In genomic region chr12:3308063-3308462, GRCh38 we compare ENCODE assay signal across 28 cellular contexts.
"Had no signal": no experiment of that assay in that cellular context is flagged by ENCODE, and none has a peak within 500 bp of the region (broad histone marks: within the 10 kb centered on the region; RNA-seq: fewer than 3 reads in every experiment).

No MANE protein-coding gene starts in this region.

- DNase-seq: activated CD4-positive, alpha-beta memory T cell treated with anti-CD3 and anti-CD28 coated beads, Interleukin-2, amount 10 ng/mL, durations not matched to agents 7 days and 5 days; activated CD4-positive, alpha-beta T cell treated with anti-CD3 and anti-CD28 coated beads for 1 hour; activated CD4-positive, alpha-beta T cell treated with anti-CD3 and anti-CD28 coated beads for 48 hours; activated CD4-positive, CD25-positive, alpha-beta regulatory T cell; activated CD8-positive, alpha-beta memory T cell treated with anti-CD3 and anti-CD28 coated beads for 24 hours; activated CD8-positive, alpha-beta memory T cell treated with anti-CD3 and anti-CD28 coated beads, Interleukin-2, amount 10 ng/mL, durations not matched to agents 7 days and 5 days; activated CD8-positive, alpha-beta memory T cell treated with anti-CD3 and anti-CD28 coated beads, Interleukin-2, amount 50 U/mL, for 48 hours; activated effector memory CD4-positive, alpha-beta T cell treated with Interleukin-2 at 50 U/mL for 16 hours; activated naive CD4-positive, alpha-beta T cell treated with anti-CD3 and anti-CD28 coated beads, Interleukin-2, amount 50 U/mL, for 16 hours; activated naive CD8-positive, alpha-beta T cell treated with anti-CD3 and anti-CD28 coated beads, Interleukin-2, amount 10 ng/mL, durations not matched to agents 7 days and 5 days; activated T-cell treated with anti-CD3 and anti-CD28 coated beads, Interleukin-2, amount 50 U/mL, for 48 hours; amygdala; NCI-H1105; NCI-H1417 treated with DMSO at 0.1 percent for 48 hours; NCI-H1694 treated with DMSO at 0.1 percent for 48 hours; NCI-H2029; NCI-H345; NCI-H524 treated with DMSO at 0.1 percent for 48 hours; NCI-H82; NK-92 treated with Interleukin-12 subunit alpha and Interleukin-12 subunit beta, amount 100 ng/mL, for 24 hours; PC-9; Right ventricle myocardium superior; SJCRH30; T1000; WERI-Rb-1 had no signal

- H3K27ac Mint-ChIP-seq: activated CD4-positive, alpha-beta memory T cell treated with anti-CD3 and anti-CD28 coated beads, Interleukin-2, amount 10 ng/mL, durations not matched to agents 7 days and 5 days; activated CD8-positive, alpha-beta memory T cell treated with anti-CD3 and anti-CD28 coated beads, Interleukin-2, amount 10 ng/mL, durations not matched to agents 7 days and 5 days; activated naive CD8-positive, alpha-beta T cell treated with anti-CD3 and anti-CD28 coated beads, Interleukin-2, amount 10 ng/mL, durations not matched to agents 7 days and 5 days had no signal

- H3K4me2 ChIP-seq: PC-9 had no signal

- H3K27me3 Mint-ChIP-seq: activated CD8-positive, alpha-beta memory T cell treated with anti-CD3 and anti-CD28 coated beads, Interleukin-2, amount 10 ng/mL, durations not matched to agents 7 days and 5 days; activated naive CD8-positive, alpha-beta T cell treated with anti-CD3 and anti-CD28 coated beads, Interleukin-2, amount 10 ng/mL, durations not matched to agents 7 days and 5 days had no signal

- H3K9me3 Mint-ChIP-seq: activated CD4-positive, alpha-beta memory T cell treated with anti-CD3 and anti-CD28 coated beads, Interleukin-2, amount 10 ng/mL, durations not matched to agents 7 days and 5 days; activated naive CD8-positive, alpha-beta T cell treated with anti-CD3 and anti-CD28 coated beads, Interleukin-2, amount 10 ng/mL, durations not matched to agents 7 days and 5 days had no signal

- H3K4me1 ChIP-seq: ascending aorta had no signal

- H3K36me3 ChIP-seq: ascending aorta, cardiac muscle cell, SJCRH30, WERI-Rb-1 had no signal

- H3K4me3 Mint-ChIP-seq: activated CD4-positive, alpha-beta memory T cell treated with anti-CD3 and anti-CD28 coated beads, Interleukin-2, amount 10 ng/mL, durations not matched to agents 7 days and 5 days; activated CD8-positive, alpha-beta memory T cell treated with anti-CD3 and anti-CD28 coated beads, Interleukin-2, amount 10 ng/mL, durations not matched to agents 7 days and 5 days; activated naive CD8-positive, alpha-beta T cell treated with anti-CD3 and anti-CD28 coated beads, Interleukin-2, amount 10 ng/mL, durations not matched to agents 7 days and 5 days had no signal

- H3K27ac ChIP-seq: ascending aorta, cardiac muscle cell, PC-9, SJCRH30, SK-N-MC, WERI-Rb-1 had no signal

- H3K4me3 ChIP-seq: ascending aorta, cardiac muscle cell, PC-9, SJCRH30, SK-N-MC had no signal

- H3K4me1 Mint-ChIP-seq: activated CD4-positive, alpha-beta memory T cell treated with anti-CD3 and anti-CD28 coated beads, Interleukin-2, amount 10 ng/mL, durations not matched to agents 7 days and 5 days; activated CD8-positive, alpha-beta memory T cell treated with anti-CD3 and anti-CD28 coated beads, Interleukin-2, amount 10 ng/mL, durations not matched to agents 7 days and 5 days; activated naive CD8-positive, alpha-beta T cell treated with anti-CD3 and anti-CD28 coated beads, Interleukin-2, amount 10 ng/mL, durations not matched to agents 7 days and 5 days had no signal

- H3K36me3 Mint-ChIP-seq: activated CD8-positive, alpha-beta memory T cell treated with anti-CD3 and anti-CD28 coated beads, Interleukin-2, amount 10 ng/mL, durations not matched to agents 7 days and 5 days; activated naive CD8-positive, alpha-beta T cell treated with anti-CD3 and anti-CD28 coated beads, Interleukin-2, amount 10 ng/mL, durations not matched to agents 7 days and 5 days had no signal

- H2AFZ ChIP-seq: PC-9 had no signal

- H3K9me3 ChIP-seq: ascending aorta, SJCRH30 had no signal

- H3K27me3 ChIP-seq: ascending aorta, SJCRH30 had no signal

- ATAC-seq: activated CD8-positive, alpha-beta memory T cell treated with anti-CD3 and anti-CD28 coated beads, Interleukin-2, amount 10 ng/mL, durations not matched to agents 7 days and 5 days had no signal
